ENCODE assay signal across 1 cellular context in genomic region chr21:35034203-35034926, GRCh38.
TF ChIP-seq lines count a peak whose summit lies in the region.

No MANE protein-coding gene starts in this region.

TF ChIP-seq in K562, 482 proteins besides CTCF, POLR2A, EP300 and RAD21 (continued from another document):
- TF ChIP-seq ZC3H4 (CRISPR knock-in tag; IDR thresholded peaks at IDR 0.05; ENCODE audit: borderline replicate concordance) (no peak), EHMT2 (IDR thresholded peaks at IDR 0.05) (no peak), AFF4 (CRISPR knock-in tag; IDR thresholded peaks at IDR 0.05) (no peak)
- TF ChIP-seq, protein P1, sequence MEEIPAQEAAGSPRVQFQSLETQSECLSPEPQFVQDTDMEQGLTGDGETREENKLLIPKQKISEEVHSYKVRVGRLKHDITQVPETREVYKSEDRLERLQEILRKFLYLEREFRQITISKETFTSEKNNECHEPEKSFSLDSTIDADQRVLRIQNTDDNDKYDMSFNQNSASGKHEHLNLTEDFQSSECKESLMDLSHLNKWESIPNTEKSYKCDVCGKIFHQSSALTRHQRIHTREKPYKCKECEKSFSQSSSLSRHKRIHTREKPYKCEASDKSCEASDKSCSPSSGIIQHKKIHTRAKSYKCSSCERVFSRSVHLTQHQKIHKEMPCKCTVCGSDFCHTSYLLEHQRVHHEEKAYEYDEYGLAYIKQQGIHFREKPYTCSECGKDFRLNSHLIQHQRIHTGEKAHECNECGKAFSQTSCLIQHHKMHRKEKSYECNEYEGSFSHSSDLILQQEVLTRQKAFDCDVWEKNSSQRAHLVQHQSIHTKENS (CRISPR knock-in tag; IDR thresholded peaks at IDR 0.05): no peak
- TF ChIP-seq, protein P2, sequence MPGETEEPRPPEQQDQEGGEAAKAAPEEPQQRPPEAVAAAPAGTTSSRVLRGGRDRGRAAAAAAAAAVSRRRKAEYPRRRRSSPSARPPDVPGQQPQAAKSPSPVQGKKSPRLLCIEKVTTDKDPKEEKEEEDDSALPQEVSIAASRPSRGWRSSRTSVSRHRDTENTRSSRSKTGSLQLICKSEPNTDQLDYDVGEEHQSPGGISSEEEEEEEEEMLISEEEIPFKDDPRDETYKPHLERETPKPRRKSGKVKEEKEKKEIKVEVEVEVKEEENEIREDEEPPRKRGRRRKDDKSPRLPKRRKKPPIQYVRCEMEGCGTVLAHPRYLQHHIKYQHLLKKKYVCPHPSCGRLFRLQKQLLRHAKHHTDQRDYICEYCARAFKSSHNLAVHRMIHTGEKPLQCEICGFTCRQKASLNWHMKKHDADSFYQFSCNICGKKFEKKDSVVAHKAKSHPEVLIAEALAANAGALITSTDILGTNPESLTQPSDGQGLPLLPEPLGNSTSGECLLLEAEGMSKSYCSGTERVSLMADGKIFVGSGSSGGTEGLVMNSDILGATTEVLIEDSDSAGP (CRISPR knock-in tag; IDR thresholded peaks at IDR 0.05): peak; percentile 4; the same call in 1 of the 2 replicates
